ENCODE assay signal across 1 cellular context in genomic region chr11:85810871-85811611, GRCh38.
TF ChIP-seq lines count a peak whose summit lies in the region.

SYTL2 (minus strand) TSS chr11:85811141; CDS start chr11:85757725, 53,416 bp downstream.

TF ChIP-seq in WTC11, 78 proteins besides CTCF, POLR2A, EP300 and RAD21 (continued from another document and continues in another):
- TF ChIP-seq USF1 (CRISPR knock-in tag; IDR thresholded peaks at IDR 0.05) (0 out of 2 replicates have a peak, but pooled peaks have one; percentile 24), CREM (CRISPR knock-in tag; IDR thresholded peaks at IDR 0.05) (no peak), FOXP1 (CRISPR knock-in tag; IDR thresholded peaks at IDR 0.05; ENCODE audit: borderline replicate concordance) (peak; percentile 86), ZNF532 (CRISPR knock-in tag; IDR thresholded peaks at IDR 0.05; ENCODE audit: borderline replicate concordance) (no peak), TEAD4 (CRISPR knock-in tag; IDR thresholded peaks at IDR 0.05) (no peak), JUN (CRISPR knock-in tag; IDR thresholded peaks at IDR 0.05) (peak; percentile 54; the same call in 1 of the 2 replicates), ZNF219 (CRISPR knock-in tag; IDR thresholded peaks at IDR 0.05; ENCODE audit: borderline replicate concordance) (peak; percentile 41; the same call in 1 of the 2 replicates), NR2C2 (CRISPR knock-in tag; IDR thresholded peaks at IDR 0.05) (no peak), OVOL2 (CRISPR knock-in tag; IDR thresholded peaks at IDR 0.05; ENCODE audit: borderline replicate concordance) (no peak), PREB (CRISPR knock-in tag; IDR thresholded peaks at IDR 0.05; ENCODE audit: borderline replicate concordance) (no peak), ZNF317 (CRISPR knock-in tag; IDR thresholded peaks at IDR 0.05; ENCODE audit: borderline replicate concordance, low read depth) (no peak), ZNF396 (CRISPR knock-in tag; IDR thresholded peaks at IDR 0.05; ENCODE audit: borderline replicate concordance) (no peak), KAT7 (CRISPR knock-in tag; IDR thresholded peaks at IDR 0.05; ENCODE audit: borderline replicate concordance) (0 out of 2 replicates have a peak, but pooled peaks have one; percentile 74), E2F4 (CRISPR knock-in tag; IDR thresholded peaks at IDR 0.05; ENCODE audit: borderline replicate concordance, low read depth) (no peak), HMGXB4 (CRISPR knock-in tag; IDR thresholded peaks at IDR 0.05) (no peak; the same call in 1 of the 2 replicates), SP1 (CRISPR knock-in tag; conservative IDR thresholded peaks at IDR 0.05) (peak; percentile 72; the same call in 1 of the 2 replicates), ZNF425 (CRISPR knock-in tag; conservative IDR thresholded peaks at IDR 0.05) (no peak), IRF1 (CRISPR knock-in tag; IDR thresholded peaks at IDR 0.05) (0 out of 2 replicates have a peak, but pooled peaks have one; percentile 39), EMX1 (CRISPR knock-in tag; IDR thresholded peaks at IDR 0.05) (no peak), ZNF281 (CRISPR knock-in tag; IDR thresholded peaks at IDR 0.05) (peak; percentile 30; the same call in 1 of the 2 replicates), ZSCAN18 (CRISPR knock-in tag; IDR thresholded peaks at IDR 0.05) (no peak), ZNF263 (CRISPR knock-in tag; IDR thresholded peaks at IDR 0.05; ENCODE audit: low read depth) (no peak), MYBL2 (CRISPR knock-in tag; IDR thresholded peaks at IDR 0.05) (0 out of 2 replicates have a peak, but pooled peaks have one; percentile 65), IRF2 (CRISPR knock-in tag; IDR thresholded peaks at IDR 0.05; ENCODE audit: borderline replicate concordance, low read depth) (no peak), ZNF232 (CRISPR knock-in tag; IDR thresholded peaks at IDR 0.05) (peak; percentile 94; the same call in 1 of the 2 replicates), PRDM15 (CRISPR knock-in tag; IDR thresholded peaks at IDR 0.05) (no peak), ZMAT4 (CRISPR knock-in tag; IDR thresholded peaks at IDR 0.05) (no peak), NFATC4 (CRISPR knock-in tag; IDR thresholded peaks at IDR 0.05) (no peak), TCF7 (CRISPR knock-in tag; IDR thresholded peaks at IDR 0.05; ENCODE audit: low read depth) (0 out of 2 replicates have a peak, but pooled peaks have one; percentile 60)
